26 cellular contexts compared by ENCODE assay signal in the genomic region with DNA sequence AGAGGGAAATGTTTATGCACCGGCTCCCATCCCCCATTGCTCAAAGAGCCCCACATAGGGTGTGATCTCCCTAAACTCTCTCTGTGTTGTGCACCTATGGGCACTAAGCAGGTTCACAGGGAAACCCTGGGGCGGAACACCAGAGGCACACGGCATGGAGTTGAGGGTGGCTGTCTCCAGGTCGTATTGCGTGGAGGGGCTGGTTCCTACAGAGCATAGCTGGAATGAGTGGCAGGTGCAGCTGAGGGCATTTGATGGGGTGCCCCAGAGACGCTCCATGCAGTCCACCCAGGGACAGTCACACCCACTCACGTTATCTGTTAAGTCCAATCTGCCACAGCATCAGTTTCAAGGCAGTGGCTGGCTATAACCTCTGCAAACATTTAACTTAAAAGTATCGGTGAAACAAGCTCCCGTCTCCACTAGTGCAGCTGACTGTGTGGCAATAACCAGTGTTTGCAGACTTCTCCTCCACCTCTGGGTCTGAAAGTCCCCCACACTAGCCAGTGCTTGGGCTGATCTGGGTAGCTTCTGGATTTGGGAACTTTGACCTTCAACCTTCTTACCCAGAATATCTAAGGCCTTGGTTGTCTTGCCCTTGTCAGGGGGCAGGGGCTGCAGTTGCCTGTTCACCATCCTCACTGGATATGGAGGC.
DNase-seq lines count a peak whose midpoint lies in the region; TF ChIP-seq lines count a peak whose summit lies in the region.
"Had no signal": no experiment of that assay in that cellular context is flagged by ENCODE, and none has a peak within 500 bp of the region (broad histone marks: within the 10 kb centered on the region; RNA-seq: fewer than 3 reads in every experiment).

No MANE protein-coding gene starts in this region.

- H4K5ac ChIP-seq in H9 (ENCODE audit: insufficient read length, low read depth, low read length) = no peak overlapping the region

- no peak overlapping the region for H3K9ac ChIP-seq in H9 (ENCODE audit: extremely low read depth, insufficient read length, low read length)

- H3K4me3 ChIP-seq in right atrium auricular region (no peak overlapping the region), esophagus muscularis mucosa (no peak overlapping the region)
- H3K4me3 ChIP-seq: GM12878 had no signal

- no peak overlapping the region for H2BK12ac ChIP-seq in H9 (ENCODE audit: insufficient read length, low read depth, low read length)

- H3K14ac ChIP-seq in H9 (ENCODE audit: insufficient read depth, low read length) = no peak overlapping the region

- no peak overlapping the region for H3K4me2 ChIP-seq in H9 (ENCODE audit: insufficient read depth, insufficient read length, low read length)

- H3K27me3 ChIP-seq in right atrium auricular region (no peaks in the 10 kb centered on the region), H9 (ENCODE audit: insufficient read depth, low read length) (no peaks in the 10 kb centered on the region), esophagus muscularis mucosa (no peaks in the 10 kb centered on the region)

- no peak overlapping the region for H4K91ac ChIP-seq in H9 (ENCODE audit: insufficient read length, low read depth, low read length)

- no peaks in the 10 kb centered on the region for H3K79me2 ChIP-seq in H9 (ENCODE audit: insufficient read depth, low read length)

- H2BK20ac ChIP-seq in H9 (ENCODE audit: low read depth, low read length, poor library complexity, severe bottlenecking) = no peak overlapping the region

- H3K79me1 ChIP-seq in H9 (ENCODE audit: insufficient read depth, low read depth, low read length, poor library complexity, severe bottlenecking) = no peaks in the 10 kb centered on the region

- H3K27ac ChIP-seq in right atrium auricular region (no peak overlapping the region), H9 (ENCODE audit: insufficient read length, low read depth, low read length) (no peak overlapping the region), esophagus muscularis mucosa (replicated peaks in 1 of 4) (no peak overlapping the region)

- H2BK15ac ChIP-seq in H9 (ENCODE audit: low read depth, low read length) = no peak overlapping the region

- H3K36me3 Mint-ChIP-seq in H9 (ENCODE audit: insufficient read depth in 1 of 3, low read depth in 3 of 3) = no peaks in the 10 kb centered on the region; a peak in 2 of 7 replicates
- H3K36me3 Mint-ChIP-seq: CD14-positive monocyte; CD4-positive, alpha-beta memory T cell; CD4-positive, CD25-positive, alpha-beta regulatory T cell; CD8-positive, alpha-beta memory T cell had no signal

- no peak overlapping the region for H3K4ac ChIP-seq in H9 (ENCODE audit: low read depth, low read length)

- H4K8ac ChIP-seq in H9 (replicated peaks; ENCODE audit: insufficient read length, low read depth, low read length) = no peak overlapping the region

- peaks cover 0 to 14% of the 10 kb centered on the region in 2 donors for H3K4me1 ChIP-seq in right atrium auricular region
- H3K4me1 ChIP-seq in H9 (ENCODE audit: insufficient read depth, low read length) = no peaks in the 10 kb centered on the region
- peaks cover 9 to 14% (median 11%) of the 10 kb centered on the region in 4 donors for H3K4me1 ChIP-seq in esophagus muscularis mucosa

- no peaks in the 10 kb centered on the region; the same call in 1 of the 2 replicates for H3K27me3 Mint-ChIP-seq in H9 (ENCODE audit: low read depth)
- H3K27me3 Mint-ChIP-seq: CD4-positive, CD25-positive, alpha-beta regulatory T cell had no signal

- H3K23me2 ChIP-seq in H9 (ENCODE audit: insufficient read length, low read depth, low read length, poor library complexity, severe bottlenecking) = no peaks in the 10 kb centered on the region

- no peak overlapping the region for H3K18ac ChIP-seq in H9 (ENCODE audit: insufficient read length, low read depth, low read length)

- TF ChIP-seq POLR2A in esophagus muscularis mucosa (IDR thresholded peaks at IDR 0.05; ENCODE audit: low read depth) = no peak

- no peak overlapping the region for H3K4me3 Mint-ChIP-seq in H9
- H3K4me3 Mint-ChIP-seq: B cell; CD14-positive monocyte; CD4-positive, alpha-beta memory T cell; CD4-positive, CD25-positive, alpha-beta regulatory T cell; CD8-positive, alpha-beta memory T cell had no signal

- H2AFZ ChIP-seq in H9 (ENCODE audit: low read length) = no peak overlapping the region

- intact Hi-C loops in cardiac septum (cut with DNase I) = no loop called here
- intact Hi-C loops in esophagus muscularis mucosa (cut with DNase I) = no loop called here

- TF ChIP-seq EP300 in esophagus muscularis mucosa (IDR thresholded peaks at IDR 0.05) = no peak

- H3K9me3 ChIP-seq in right atrium auricular region (no peaks in the 10 kb centered on the region), H9 (ENCODE audit: control insufficient read depth, low read depth, low read length) (no peaks in the 10 kb centered on the region), esophagus muscularis mucosa (no peaks in the 10 kb centered on the region)

- H3K23ac ChIP-seq in H9 (ENCODE audit: insufficient read length, low read depth, low read length) = no peak overlapping the region

- H3K56ac ChIP-seq in H9 (ENCODE audit: insufficient read length, low read depth, low read length) = no peak overlapping the region

- H3K36me3 ChIP-seq in right atrium auricular region = no peaks in the 10 kb centered on the region
- no peaks in the 10 kb centered on the region for H3K36me3 ChIP-seq in esophagus muscularis mucosa

- no peak overlapping the region for H3T11ph ChIP-seq in H9 (ENCODE audit: low read length)

- no peaks in the 10 kb centered on the region for H3K4me1 Mint-ChIP-seq in H9
- H3K4me1 Mint-ChIP-seq: B cell; CD14-positive monocyte; CD4-positive, alpha-beta memory T cell; CD4-positive, CD25-positive, alpha-beta regulatory T cell; CD8-positive, alpha-beta memory T cell had no signal

- TF ChIP-seq CTCF in right atrium auricular region (IDR thresholded peaks at IDR 0.05) (no peak), H9 (conservative IDR thresholded peaks at IDR 0.05) (no peak), esophagus muscularis mucosa (IDR thresholded peaks at IDR 0.05) (no peak)

- DNase-seq in right atrium auricular region (ENCODE audit: low spot score) = peak; percentile 50
- no peak for DNase-seq in cardiac septum (ENCODE audit: low spot score)
- DNase-seq in H9 = peak; percentile 10
- peak; percentile 78 for DNase-seq in esophagus muscularis mucosa (ENCODE audit: extremely low spot score)
- DNase-seq in mesenteric fat pad (ENCODE audit: low spot score) = peak; percentile 64
- no peak for DNase-seq in NCI-H2227 (lab: John Stamatoyannopoulos, UW; ENCODE audit: unreplicated experiment)
- DNase-seq in T-helper 9 cell = no peak
- no peak for DNase-seq in NCI-H187 (lab: John Stamatoyannopoulos, UW)
- DNase-seq: 8988T; ACHN; AML-193; C1 segment of cervical spinal cord; CD4-positive, alpha-beta memory T cell; CD4-positive, CD25-positive, alpha-beta regulatory T cell; CD8-positive, alpha-beta memory T cell; COR-L47; DMS 273 treated with DMSO at 0.1 percent for 48 hours; DMS153; DMS53; DMS79; DND-41; EL; GDM1 had no signal

- no peaks in the 10 kb centered on the region for H3K9me3 Mint-ChIP-seq in H9
- H3K9me3 Mint-ChIP-seq: CD8-positive, alpha-beta memory T cell had no signal

- no peak overlapping the region for H2BK5ac ChIP-seq in H9 (ENCODE audit: insufficient read length, low read length)

- no peak overlapping the region for H2AK5ac ChIP-seq in H9 (ENCODE audit: insufficient read length, low read length)

- no peak overlapping the region for H2BK120ac ChIP-seq in H9 (ENCODE audit: low read depth, low read length, poor library complexity, severe bottlenecking)

- H3K27ac Mint-ChIP-seq in H9 = no peak overlapping the region
- H3K27ac Mint-ChIP-seq: B cell; CD14-positive monocyte; CD4-positive, CD25-positive, alpha-beta regulatory T cell; CD8-positive, alpha-beta memory T cell had no signal

- H4K20me1 ChIP-seq in H9 (ENCODE audit: control insufficient read depth, insufficient read depth, insufficient read length) = no peaks in the 10 kb centered on the region

- WGBS in H9 (ENCODE audit: extremely low coverage, insufficient read length, low lambda C conversion rate) = no CpG with 5 or more reads among the region's 9 CpGs
- WGBS in esophagus muscularis mucosa = over 99% methylated on average over 9 of the region's 9 CpGs

Comparison
In these comparisons a context has a peak if more than half of its experiments do, and no peak if none do; other contexts are left out.
1. DNase-seq: peak in right atrium auricular region (single experiment), H9 (single experiment), esophagus muscularis mucosa (single experiment) and mesenteric fat pad (single experiment); none in cardiac septum (single experiment), NCI-H2227 (single experiment), T-helper 9 cell (single experiment) and NCI-H187 (0 of 2).